In the genomic region with DNA sequence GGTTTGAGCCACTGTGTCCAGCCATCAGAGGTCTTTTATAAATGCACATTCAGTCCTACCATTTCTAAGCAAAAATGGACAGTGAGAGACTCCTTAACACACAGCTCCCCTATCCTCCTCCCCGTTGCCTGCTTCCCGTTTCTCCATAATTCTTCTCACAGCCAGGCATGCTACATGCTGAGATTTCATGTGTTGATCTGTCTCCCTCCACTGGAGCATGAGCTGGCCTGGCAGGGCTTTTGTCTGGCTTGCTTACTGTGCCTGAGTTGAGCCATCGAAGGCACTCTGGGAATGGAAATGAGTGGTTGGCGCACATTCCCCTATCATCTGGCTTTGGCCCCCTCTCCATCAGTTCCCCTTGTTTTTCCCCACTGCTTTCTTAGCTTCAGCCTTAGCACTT, we compare ENCODE assay signal across 17 cellular contexts.
"Had no signal": no experiment of that assay in that cellular context is flagged by ENCODE, and none has a peak within 500 bp of the region (broad histone marks: within the 10 kb centered on the region; RNA-seq: fewer than 3 reads in every experiment).

No MANE protein-coding gene starts in this region.

- ATAC-seq: activated CD8-positive, alpha-beta T cell treated with anti-CD3 and anti-CD28 coated beads, Interleukin-2, amount 10 ng/mL, durations not matched to agents 7 days and 5 days; activated T-cell treated with anti-CD3 and anti-CD28 coated beads, Interleukin-2, amount 50 U/mL, for 72 hours had no signal

- H3K9me3 ChIP-seq: right lobe of liver, upper lobe of left lung had no signal

- H3K9me3 Mint-ChIP-seq: activated B cell treated with CpG ODN at 0.5 μM for 24 hours; activated naive CD8-positive, alpha-beta T cell treated with anti-CD3 and anti-CD28 coated beads for 36 hours; activated T-cell treated with anti-CD3 and anti-CD28 coated beads, Interleukin-2, amount 50 U/mL, for 72 hours; dendritic cell treated with granulocyte-macrophage colony-stimulating factor and Interleukin-4, amounts not matched to agents 40 ng/mL and 50 ng/mL, for 4 days had no signal

- H3K4me3 Mint-ChIP-seq: activated B cell treated with CpG ODN at 0.5 μM for 24 hours; activated CD8-positive, alpha-beta T cell treated with anti-CD3 and anti-CD28 coated beads, Interleukin-2, amount 10 ng/mL, durations not matched to agents 7 days and 5 days; activated naive CD8-positive, alpha-beta T cell treated with anti-CD3 and anti-CD28 coated beads for 36 hours; activated T-cell treated with anti-CD3 and anti-CD28 coated beads, Interleukin-2, amount 50 U/mL, for 72 hours; dendritic cell treated with granulocyte-macrophage colony-stimulating factor and Interleukin-4, amounts not matched to agents 40 ng/mL and 50 ng/mL, for 4 days; stimulated activated naive CD8-positive, alpha-beta T cell treated with anti-CD3 and anti-CD28 coated beads, Interleukin-15, Interleukin-2, amounts not matched to agents 100 ng/mL and 50 ng/mL, for 24 hours had no signal

- H3K4me1 ChIP-seq: right lobe of liver, upper lobe of left lung had no signal

- H3K27me3 ChIP-seq: right lobe of liver, upper lobe of left lung had no signal

- H3K27ac Mint-ChIP-seq: activated B cell treated with CpG ODN at 0.5 μM for 24 hours; activated CD8-positive, alpha-beta T cell treated with anti-CD3 and anti-CD28 coated beads, Interleukin-2, amount 10 ng/mL, durations not matched to agents 7 days and 5 days; activated naive CD8-positive, alpha-beta T cell treated with anti-CD3 and anti-CD28 coated beads for 36 hours; activated T-cell treated with anti-CD3 and anti-CD28 coated beads, Interleukin-2, amount 50 U/mL, for 72 hours; dendritic cell treated with granulocyte-macrophage colony-stimulating factor and Interleukin-4, amounts not matched to agents 40 ng/mL and 50 ng/mL, for 4 days; progenitor cell of endocrine pancreas; stimulated activated naive CD8-positive, alpha-beta T cell treated with anti-CD3 and anti-CD28 coated beads, Interleukin-15, Interleukin-2, amounts not matched to agents 100 ng/mL and 50 ng/mL, for 24 hours had no signal

- H3K4me3 ChIP-seq: right lobe of liver, upper lobe of left lung had no signal

- H3K36me3 ChIP-seq: right lobe of liver, upper lobe of left lung had no signal

- H3K36me3 Mint-ChIP-seq: activated naive CD8-positive, alpha-beta T cell treated with anti-CD3 and anti-CD28 coated beads for 36 hours had no signal

- H3K27ac ChIP-seq: epithelial cell of prostate, right lobe of liver, upper lobe of left lung had no signal

- DNase-seq: activated B cell treated with CpG ODN at 0.5 μM for 24 hours; activated CD8-positive, alpha-beta memory T cell treated with anti-CD3 and anti-CD28 coated beads, Interleukin-2, amount 50 U/mL, for 4 hours; activated CD8-positive, alpha-beta T cell treated with anti-CD3 and anti-CD28 coated beads, Interleukin-2, amount 10 ng/mL, durations not matched to agents 7 days and 5 days; activated gamma-delta T cell treated with Interleukin-2 at 50 U/mL for 16 hours; activated naive CD8-positive, alpha-beta T cell treated with anti-CD3 and anti-CD28 coated beads for 36 hours; activated T-cell treated with anti-CD3 and anti-CD28 coated beads, Interleukin-2, amount 50 U/mL, for 72 hours; amygdala; effector memory CD4-positive, alpha-beta T cell; hippocampal formation; kidney; right lobe of liver; upper lobe of left lung had no signal

- H3K27me3 Mint-ChIP-seq: activated B cell treated with CpG ODN at 0.5 μM for 24 hours; activated naive CD8-positive, alpha-beta T cell treated with anti-CD3 and anti-CD28 coated beads for 36 hours; dendritic cell treated with granulocyte-macrophage colony-stimulating factor and Interleukin-4, amounts not matched to agents 40 ng/mL and 50 ng/mL, for 4 days; progenitor cell of endocrine pancreas; stimulated activated naive CD8-positive, alpha-beta T cell treated with anti-CD3 and anti-CD28 coated beads, Interleukin-15, Interleukin-2, amounts not matched to agents 100 ng/mL and 50 ng/mL, for 24 hours had no signal

- FAIRE-seq: kidney, TTC549 had no signal

- H3K4me1 Mint-ChIP-seq: activated B cell treated with CpG ODN at 0.5 μM for 24 hours; activated naive CD8-positive, alpha-beta T cell treated with anti-CD3 and anti-CD28 coated beads for 36 hours had no signal
